Comparison of ENCODE assay signal across 1 cellular context in genomic region chr22:24555496-24556253, GRCh38.
TF ChIP-seq lines count a peak whose summit lies in the region.

TSS of gene SNRPD3 (plus strand) at chr22:24555999. CDS start at chr22:24557675, 1,676 bp downstream.

TF ChIP-seq in HepG2, 621 proteins besides CTCF, POLR2A, EP300 and RAD21 (continued from another document and continues in another):
- TF ChIP-seq, protein P1, sequence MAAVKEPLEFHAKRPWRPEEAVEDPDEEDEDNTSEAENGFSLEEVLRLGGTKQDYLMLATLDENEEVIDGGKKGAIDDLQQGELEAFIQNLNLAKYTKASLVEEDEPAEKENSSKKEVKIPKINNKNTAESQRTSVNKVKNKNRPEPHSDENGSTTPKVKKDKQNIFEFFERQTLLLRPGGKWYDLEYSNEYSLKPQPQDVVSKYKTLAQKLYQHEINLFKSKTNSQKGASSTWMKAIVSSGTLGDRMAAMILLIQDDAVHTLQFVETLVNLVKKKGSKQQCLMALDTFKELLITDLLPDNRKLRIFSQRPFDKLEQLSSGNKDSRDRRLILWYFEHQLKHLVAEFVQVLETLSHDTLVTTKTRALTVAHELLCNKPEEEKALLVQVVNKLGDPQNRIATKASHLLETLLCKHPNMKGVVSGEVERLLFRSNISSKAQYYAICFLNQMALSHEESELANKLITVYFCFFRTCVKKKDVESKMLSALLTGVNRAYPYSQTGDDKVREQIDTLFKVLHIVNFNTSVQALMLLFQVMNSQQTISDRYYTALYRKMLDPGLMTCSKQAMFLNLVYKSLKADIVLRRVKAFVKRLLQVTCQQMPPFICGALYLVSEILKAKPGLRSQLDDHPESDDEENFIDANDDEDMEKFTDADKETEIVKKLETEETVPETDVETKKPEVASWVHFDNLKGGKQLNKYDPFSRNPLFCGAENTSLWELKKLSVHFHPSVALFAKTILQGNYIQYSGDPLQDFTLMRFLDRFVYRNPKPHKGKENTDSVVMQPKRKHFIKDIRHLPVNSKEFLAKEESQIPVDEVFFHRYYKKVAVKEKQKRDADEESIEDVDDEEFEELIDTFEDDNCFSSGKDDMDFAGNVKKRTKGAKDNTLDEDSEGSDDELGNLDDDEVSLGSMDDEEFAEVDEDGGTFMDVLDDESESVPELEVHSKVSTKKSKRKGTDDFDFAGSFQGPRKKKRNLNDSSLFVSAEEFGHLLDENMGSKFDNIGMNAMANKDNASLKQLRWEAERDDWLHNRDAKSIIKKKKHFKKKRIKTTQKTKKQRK (IDR thresholded peaks at IDR 0.05; ENCODE audit: low read length), result no peak
- TF ChIP-seq, protein P2, sequence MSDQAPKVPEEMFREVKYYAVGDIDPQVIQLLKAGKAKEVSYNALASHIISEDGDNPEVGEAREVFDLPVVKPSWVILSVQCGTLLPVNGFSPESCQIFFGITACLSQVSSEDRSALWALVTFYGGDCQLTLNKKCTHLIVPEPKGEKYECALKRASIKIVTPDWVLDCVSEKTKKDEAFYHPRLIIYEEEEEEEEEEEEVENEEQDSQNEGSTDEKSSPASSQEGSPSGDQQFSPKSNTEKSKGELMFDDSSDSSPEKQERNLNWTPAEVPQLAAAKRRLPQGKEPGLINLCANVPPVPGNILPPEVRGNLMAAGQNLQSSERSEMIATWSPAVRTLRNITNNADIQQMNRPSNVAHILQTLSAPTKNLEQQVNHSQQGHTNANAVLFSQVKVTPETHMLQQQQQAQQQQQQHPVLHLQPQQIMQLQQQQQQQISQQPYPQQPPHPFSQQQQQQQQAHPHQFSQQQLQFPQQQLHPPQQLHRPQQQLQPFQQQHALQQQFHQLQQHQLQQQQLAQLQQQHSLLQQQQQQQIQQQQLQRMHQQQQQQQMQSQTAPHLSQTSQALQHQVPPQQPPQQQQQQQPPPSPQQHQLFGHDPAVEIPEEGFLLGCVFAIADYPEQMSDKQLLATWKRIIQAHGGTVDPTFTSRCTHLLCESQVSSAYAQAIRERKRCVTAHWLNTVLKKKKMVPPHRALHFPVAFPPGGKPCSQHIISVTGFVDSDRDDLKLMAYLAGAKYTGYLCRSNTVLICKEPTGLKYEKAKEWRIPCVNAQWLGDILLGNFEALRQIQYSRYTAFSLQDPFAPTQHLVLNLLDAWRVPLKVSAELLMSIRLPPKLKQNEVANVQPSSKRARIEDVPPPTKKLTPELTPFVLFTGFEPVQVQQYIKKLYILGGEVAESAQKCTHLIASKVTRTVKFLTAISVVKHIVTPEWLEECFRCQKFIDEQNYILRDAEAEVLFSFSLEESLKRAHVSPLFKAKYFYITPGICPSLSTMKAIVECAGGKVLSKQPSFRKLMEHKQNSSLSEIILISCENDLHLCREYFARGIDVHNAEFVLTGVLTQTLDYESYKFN (CRISPR knock-in tag; conservative IDR thresholded peaks at IDR 0.05), result peak; percentile 67
- 0 out of 2 replicates have a peak, but pooled peaks have one; percentile 72 for TF ChIP-seq KLF15 (CRISPR knock-in tag; IDR thresholded peaks at IDR 0.05; ENCODE audit: borderline replicate concordance)
- TF ChIP-seq TRAFD1 (CRISPR knock-in tag; IDR thresholded peaks at IDR 0.05; ENCODE audit: borderline replicate concordance), result 0 out of 2 replicates have a peak, but pooled peaks have one; percentile 43
- TF ChIP-seq CREB1 (IDR thresholded peaks at IDR 0.05), result peak; percentile 15; the same call in 1 of the 2 replicates
- peak; percentile 71 for TF ChIP-seq CREB1 (CRISPR knock-in tag; IDR thresholded peaks at IDR 0.05)
- TF ChIP-seq ZNF879 (CRISPR knock-in tag; IDR thresholded peaks at IDR 0.05), result peak; percentile 13
- no peak for TF ChIP-seq ZNF549 (CRISPR knock-in tag; IDR thresholded peaks at IDR 0.05)
- TF ChIP-seq TCF7L2 (IDR thresholded peaks at IDR 0.05; ENCODE audit: low read depth, low read length), result no peak
- no peak for TF ChIP-seq SMARCE1 (IDR thresholded peaks at IDR 0.05; ENCODE audit: borderline replicate concordance)
- 0 out of 2 replicates have a peak, but pooled peaks have one; percentile 51 for TF ChIP-seq MIER2 (CRISPR knock-in tag; IDR thresholded peaks at IDR 0.05)
- TF ChIP-seq SALL1 (CRISPR knock-in tag; IDR thresholded peaks at IDR 0.05), result peak; percentile 86
- TF ChIP-seq UBTF (CRISPR knock-in tag; IDR thresholded peaks at IDR 0.05), result peak; percentile 87
- 0 out of 2 replicates have a peak, but pooled peaks have one; percentile 14 for TF ChIP-seq ZNF121 (CRISPR knock-in tag; IDR thresholded peaks at IDR 0.05)
- no peak; the same call in 1 of the 2 replicates for TF ChIP-seq SRY (CRISPR knock-in tag; IDR thresholded peaks at IDR 0.05)
- TF ChIP-seq YEATS4 (CRISPR knock-in tag; IDR thresholded peaks at IDR 0.05; ENCODE audit: borderline replicate concordance), result peak; percentile 89
- TF ChIP-seq DDIT3 (CRISPR knock-in tag; IDR thresholded peaks at IDR 0.05), result no peak
- TF ChIP-seq ELF4 (CRISPR knock-in tag; IDR thresholded peaks at IDR 0.05; ENCODE audit: borderline replicate concordance), result peak; percentile 84; the same call in 1 of the 2 replicates
- TF ChIP-seq ZNF775 (CRISPR knock-in tag; IDR thresholded peaks at IDR 0.05; ENCODE audit: borderline replicate concordance), result no peak
- TF ChIP-seq ARHGAP35 (CRISPR knock-in tag; IDR thresholded peaks at IDR 0.05; ENCODE audit: borderline replicate concordance), result peak; percentile 58; the same call in 1 of the 2 replicates
- TF ChIP-seq ZNF562 (CRISPR knock-in tag; IDR thresholded peaks at IDR 0.05; ENCODE audit: borderline replicate concordance), result no peak
- TF ChIP-seq NPAS2 (CRISPR knock-in tag; IDR thresholded peaks at IDR 0.05; ENCODE audit: borderline replicate concordance), result no peak
- TF ChIP-seq GLI4 (CRISPR knock-in tag; IDR thresholded peaks at IDR 0.05; ENCODE audit: borderline replicate concordance), result peak; percentile 89; the same call in 1 of the 2 replicates
- TF ChIP-seq, protein P3, sequence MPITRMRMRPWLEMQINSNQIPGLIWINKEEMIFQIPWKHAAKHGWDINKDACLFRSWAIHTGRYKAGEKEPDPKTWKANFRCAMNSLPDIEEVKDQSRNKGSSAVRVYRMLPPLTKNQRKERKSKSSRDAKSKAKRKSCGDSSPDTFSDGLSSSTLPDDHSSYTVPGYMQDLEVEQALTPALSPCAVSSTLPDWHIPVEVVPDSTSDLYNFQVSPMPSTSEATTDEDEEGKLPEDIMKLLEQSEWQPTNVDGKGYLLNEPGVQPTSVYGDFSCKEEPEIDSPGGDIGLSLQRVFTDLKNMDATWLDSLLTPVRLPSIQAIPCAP (CRISPR knock-in tag; IDR thresholded peaks at IDR 0.05; ENCODE audit: low read depth), result no peak
- TF ChIP-seq PRDM4 (CRISPR knock-in tag; IDR thresholded peaks at IDR 0.05; ENCODE audit: borderline replicate concordance), result peak; percentile 68; the same call in 1 of the 2 replicates
- TF ChIP-seq IRF9 (CRISPR knock-in tag; IDR thresholded peaks at IDR 0.05; ENCODE audit: borderline replicate concordance), result peak; percentile 97
- TF ChIP-seq PLSCR1 (CRISPR knock-in tag; IDR thresholded peaks at IDR 0.05; ENCODE audit: borderline replicate concordance), result 0 out of 2 replicates have a peak, but pooled peaks have one; percentile 21
- TF ChIP-seq ZNF251 (CRISPR knock-in tag; IDR thresholded peaks at IDR 0.05), result no peak
- TF ChIP-seq NFAT5 (CRISPR knock-in tag; IDR thresholded peaks at IDR 0.05), result peak; percentile 30
- TF ChIP-seq TP53 (CRISPR knock-in tag; conservative IDR thresholded peaks at IDR 0.05), result no peak; the same call in 1 of the 2 replicates
- TF ChIP-seq IRF2 (CRISPR knock-in tag; IDR thresholded peaks at IDR 0.05), result peak; percentile 88
- peak; percentile 93 for TF ChIP-seq ELF1 (CRISPR knock-in tag; IDR thresholded peaks at IDR 0.05)
- 0 out of 2 replicates have a peak, but pooled peaks have one; percentile 15 for TF ChIP-seq GPN1 (CRISPR knock-in tag; IDR thresholded peaks at IDR 0.05; ENCODE audit: borderline replicate concordance)
